In the genomic region with DNA sequence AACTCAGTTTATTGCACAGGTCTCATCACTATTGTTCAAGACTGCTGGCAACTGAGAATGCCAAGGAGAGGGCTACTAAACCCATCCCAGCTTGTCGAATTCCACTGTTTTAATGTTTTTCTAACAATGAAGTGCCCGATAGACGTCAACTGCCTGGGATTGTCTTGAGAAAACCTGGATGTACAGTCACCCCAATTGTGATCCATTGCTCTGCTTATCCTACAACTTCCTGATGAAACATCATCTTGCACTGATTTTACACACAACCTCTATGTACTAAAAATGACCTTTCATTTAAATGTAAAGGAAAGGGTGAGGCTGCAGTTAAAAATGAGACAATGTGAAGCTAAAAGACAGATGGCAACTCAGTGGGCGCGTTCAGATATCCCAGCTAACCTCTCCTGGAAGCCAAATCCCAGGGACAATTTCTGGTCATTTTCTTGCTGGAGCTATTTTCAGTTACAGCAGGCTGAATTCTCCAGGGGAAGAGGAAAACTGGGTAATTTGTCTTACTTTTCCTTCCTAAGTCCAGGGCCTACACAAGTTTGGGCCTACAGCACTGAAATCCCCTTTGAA, we compare ENCODE assay signal across 1 cellular context.
TF ChIP-seq lines count a peak whose summit lies in the region.

No MANE protein-coding gene starts in this region.

TF ChIP-seq in K562, 482 proteins besides CTCF, POLR2A, EP300 and RAD21:
- TF ChIP-seq RCOR1 (IDR thresholded peaks at IDR 0.05; ENCODE audit: borderline replicate concordance in 1 of 2, low read depth in 2 of 2, low read length in 2 of 2) = no peak
- TF ChIP-seq POLR2H (tag; IDR thresholded peaks at IDR 0.05; ENCODE audit: low read depth) = no peak
- no peak for TF ChIP-seq MCM7 (IDR thresholded peaks at IDR 0.05)
- no peak for TF ChIP-seq ETV5 (CRISPR knock-in tag; IDR thresholded peaks at IDR 0.05; ENCODE audit: low read depth)
- no peak for TF ChIP-seq ELF4 (CRISPR knock-in tag; IDR thresholded peaks at IDR 0.05)
- TF ChIP-seq, protein P1, sequence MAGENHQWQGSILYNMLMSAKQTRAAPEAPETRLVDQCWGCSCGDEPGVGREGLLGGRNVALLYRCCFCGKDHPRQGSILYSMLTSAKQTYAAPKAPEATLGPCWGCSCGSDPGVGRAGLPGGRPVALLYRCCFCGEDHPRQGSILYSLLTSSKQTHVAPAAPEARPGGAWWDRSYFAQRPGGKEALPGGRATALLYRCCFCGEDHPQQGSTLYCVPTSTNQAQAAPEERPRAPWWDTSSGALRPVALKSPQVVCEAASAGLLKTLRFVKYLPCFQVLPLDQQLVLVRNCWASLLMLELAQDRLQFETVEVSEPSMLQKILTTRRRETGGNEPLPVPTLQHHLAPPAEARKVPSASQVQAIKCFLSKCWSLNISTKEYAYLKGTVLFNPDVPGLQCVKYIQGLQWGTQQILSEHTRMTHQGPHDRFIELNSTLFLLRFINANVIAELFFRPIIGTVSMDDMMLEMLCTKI (IDR thresholded peaks at IDR 0.05; ENCODE audit: partially characterized antibody) = no peak
- TF ChIP-seq ZFP30 (CRISPR knock-in tag; IDR thresholded peaks at IDR 0.05; ENCODE audit: borderline replicate concordance) = no peak
- TF ChIP-seq DACH1 (IDR thresholded peaks at IDR 0.05; ENCODE audit: partially characterized antibody) = no peak
- TF ChIP-seq, protein P2, sequence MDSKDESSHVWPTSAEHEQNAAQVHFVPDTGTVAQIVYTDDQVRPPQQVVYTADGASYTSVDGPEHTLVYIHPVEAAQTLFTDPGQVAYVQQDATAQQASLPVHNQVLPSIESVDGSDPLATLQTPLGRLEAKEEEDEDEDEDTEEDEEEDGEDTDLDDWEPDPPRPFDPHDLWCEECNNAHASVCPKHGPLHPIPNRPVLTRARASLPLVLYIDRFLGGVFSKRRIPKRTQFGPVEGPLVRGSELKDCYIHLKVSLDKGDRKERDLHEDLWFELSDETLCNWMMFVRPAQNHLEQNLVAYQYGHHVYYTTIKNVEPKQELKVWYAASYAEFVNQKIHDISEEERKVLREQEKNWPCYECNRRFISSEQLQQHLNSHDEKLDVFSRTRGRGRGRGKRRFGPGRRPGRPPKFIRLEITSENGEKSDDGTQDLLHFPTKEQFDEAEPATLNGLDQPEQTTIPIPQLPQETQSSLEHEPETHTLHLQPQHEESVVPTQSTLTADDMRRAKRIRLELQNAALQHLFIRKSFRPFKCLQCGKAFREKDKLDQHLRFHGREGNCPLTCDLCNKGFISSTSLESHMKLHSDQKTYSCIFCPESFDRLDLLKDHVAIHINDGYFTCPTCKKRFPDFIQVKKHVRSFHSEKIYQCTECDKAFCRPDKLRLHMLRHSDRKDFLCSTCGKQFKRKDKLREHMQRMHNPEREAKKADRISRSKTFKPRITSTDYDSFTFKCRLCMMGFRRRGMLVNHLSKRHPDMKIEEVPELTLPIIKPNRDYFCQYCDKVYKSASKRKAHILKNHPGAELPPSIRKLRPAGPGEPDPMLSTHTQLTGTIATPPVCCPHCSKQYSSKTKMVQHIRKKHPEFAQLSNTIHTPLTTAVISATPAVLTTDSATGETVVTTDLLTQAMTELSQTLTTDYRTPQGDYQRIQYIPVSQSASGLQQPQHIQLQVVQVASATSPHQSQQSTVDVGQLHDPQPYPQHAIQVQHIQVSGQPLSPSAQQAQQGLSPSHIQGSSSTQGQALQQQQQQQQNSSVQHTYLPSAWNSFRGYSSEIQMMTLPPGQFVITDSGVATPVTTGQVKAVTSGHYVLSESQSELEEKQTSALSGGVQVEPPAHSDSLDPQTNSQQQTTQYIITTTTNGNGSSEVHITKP (IDR thresholded peaks at IDR 0.05; ENCODE audit: partially characterized antibody) = no peak
- TF ChIP-seq ZNF212 (CRISPR knock-in tag; IDR thresholded peaks at IDR 0.05) = no peak
- no peak for TF ChIP-seq SMAD3 (CRISPR knock-in tag; conservative IDR thresholded peaks at IDR 0.05)
- TF ChIP-seq SRSF7 (optimal IDR thresholded peaks at IDR 0.05; ENCODE audit: low read depth, low read length) = no peak
- TF ChIP-seq FOXK1 (CRISPR knock-in tag; IDR thresholded peaks at IDR 0.05; ENCODE audit: borderline replicate concordance) = no peak
- TF ChIP-seq ZNF75A (CRISPR knock-in tag; IDR thresholded peaks at IDR 0.05) = no peak
- TF ChIP-seq MED1 (CRISPR knock-in tag; IDR thresholded peaks at IDR 0.05; ENCODE audit: borderline replicate concordance) = no peak
- TF ChIP-seq SMARCA5 (IDR thresholded peaks at IDR 0.05) = no peak
- no peak for TF ChIP-seq SMC3 (conservative IDR thresholded peaks at IDR 0.05; ENCODE audit: insufficient read depth, low read depth, low read length)
- TF ChIP-seq, protein P3, sequence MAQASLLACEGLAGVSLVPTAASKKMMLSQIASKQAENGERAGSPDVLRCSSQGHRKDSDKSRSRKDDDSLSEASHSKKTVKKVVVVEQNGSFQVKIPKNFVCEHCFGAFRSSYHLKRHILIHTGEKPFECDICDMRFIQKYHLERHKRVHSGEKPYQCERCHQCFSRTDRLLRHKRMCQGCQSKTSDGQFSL (CRISPR knock-in tag; IDR thresholded peaks at IDR 0.05) = no peak
- TF ChIP-seq, protein P3 (tag; IDR thresholded peaks at IDR 0.05) = no peak
